Comparison of ENCODE assay signal across 18 cellular contexts in the genomic region with DNA sequence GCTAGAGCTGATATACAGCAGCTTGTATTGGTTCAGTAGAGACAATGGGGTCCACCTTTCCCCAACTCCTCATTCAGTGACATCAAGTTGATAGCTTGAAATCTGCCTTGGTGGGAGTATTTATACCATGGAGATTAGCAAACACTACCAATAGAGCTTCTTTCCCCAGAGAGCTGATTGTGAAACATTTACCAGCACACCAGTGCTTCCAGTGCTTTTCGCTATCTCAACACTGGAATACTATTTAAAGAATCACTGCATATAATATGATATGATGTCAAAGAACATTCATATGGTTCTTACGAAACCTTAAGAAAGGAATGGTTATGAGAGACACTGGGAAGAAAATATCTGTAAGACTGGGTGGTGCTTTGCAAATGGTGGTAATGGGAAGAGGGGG.
"Had no signal": no experiment of that assay in that cellular context is flagged by ENCODE, and none has a peak within 500 bp of the region (broad histone marks: within the 10 kb centered on the region; RNA-seq: fewer than 3 reads in every experiment).

No MANE protein-coding gene starts in this region.

- H3K4me1 ChIP-seq: colonic mucosa, esophagus muscularis mucosa, parathyroid adenoma had no signal

- FAIRE-seq: astrocyte, endometrium, islet of Langerhans, urothelium cell line had no signal

- H3K36me3 Mint-ChIP-seq: naive thymus-derived CD8-positive, alpha-beta T cell; stimulated activated effector memory CD8-positive, alpha-beta T cell treated with anti-CD3 and anti-CD28 coated beads, Interleukin-12 subunit alpha, Interleukin-12 subunit beta, amount 100 ng/mL, for 72 hours; T-cell had no signal

- H3K4me3 ChIP-seq: colonic mucosa, esophagus muscularis mucosa, thoracic aorta had no signal

- H2AFZ ChIP-seq: parathyroid adenoma had no signal

- H3K4me3 Mint-ChIP-seq: naive thymus-derived CD8-positive, alpha-beta T cell; stimulated activated effector memory CD8-positive, alpha-beta T cell treated with anti-CD3 and anti-CD28 coated beads, Interleukin-12 subunit alpha, Interleukin-12 subunit beta, amount 100 ng/mL, for 72 hours; T-cell had no signal

- H3K27ac ChIP-seq: colonic mucosa, esophagus muscularis mucosa, parathyroid adenoma, thoracic aorta had no signal

- H3K36me3 ChIP-seq: colonic mucosa, esophagus muscularis mucosa, thoracic aorta had no signal

- H3K79me2 ChIP-seq: parathyroid adenoma had no signal

- ATAC-seq: activated CD4-positive, CD25-positive, alpha-beta regulatory T cell treated with anti-CD3 and anti-CD28 coated beads, Interleukin-2, amount 50 U/mL, for 24 hours; left colon; naive thymus-derived CD8-positive, alpha-beta T cell; stimulated activated effector memory CD8-positive, alpha-beta T cell treated with anti-CD3 and anti-CD28 coated beads, Interleukin-12 subunit alpha, Interleukin-12 subunit beta, amount 100 ng/mL, for 72 hours; T-cell had no signal

- H3K4me1 Mint-ChIP-seq: naive thymus-derived CD8-positive, alpha-beta T cell; stimulated activated effector memory CD8-positive, alpha-beta T cell treated with anti-CD3 and anti-CD28 coated beads, Interleukin-12 subunit alpha, Interleukin-12 subunit beta, amount 100 ng/mL, for 72 hours; T-cell had no signal

- H3K27ac Mint-ChIP-seq: naive thymus-derived CD8-positive, alpha-beta T cell; stimulated activated effector memory CD8-positive, alpha-beta T cell treated with anti-CD3 and anti-CD28 coated beads, Interleukin-12 subunit alpha, Interleukin-12 subunit beta, amount 100 ng/mL, for 72 hours; T-cell had no signal

- H3K27me3 ChIP-seq: colonic mucosa, esophagus muscularis mucosa had no signal

- H3K9me3 ChIP-seq: colonic mucosa, esophagus muscularis mucosa, thoracic aorta had no signal

- H3K9me3 Mint-ChIP-seq: naive thymus-derived CD8-positive, alpha-beta T cell; stimulated activated effector memory CD8-positive, alpha-beta T cell treated with anti-CD3 and anti-CD28 coated beads, Interleukin-12 subunit alpha, Interleukin-12 subunit beta, amount 100 ng/mL, for 72 hours; T-cell had no signal

- H3K9ac ChIP-seq: parathyroid adenoma had no signal

- DNase-seq: activated CD4-positive, alpha-beta T cell treated with anti-CD3 and anti-CD28 coated beads, Interleukin-2, amount 50 U/mL, for 4 hours; activated naive CD4-positive, alpha-beta T cell treated with Interleukin-2 at 50 U/mL for 16 hours; activated T-cell treated with anti-CD3 and anti-CD28 coated beads for 4 hours; caudate nucleus; colonic mucosa; left colon; naive thymus-derived CD8-positive, alpha-beta T cell; T-cell; T-helper 9 cell had no signal
